In genomic region chr9:71766663-71767062, GRCh38 we compare ENCODE assay signal across 9 cellular contexts. TPM values are rescaled to one million over a fixed set of nuclear protein-coding genes. Genes with fewer than 3 reads are reported as not detected.
A peak's percentile ranks its signal among the peaks of the same experiment; 100 is the strongest.
DNase-seq lines count a peak whose midpoint lies in the region; ATAC-seq and TF ChIP-seq lines count a peak whose summit lies in the region.
"Had no signal": no experiment of that assay in that cellular context is flagged by ENCODE, and none has a peak within 500 bp of the region (broad histone marks: within the 10 kb centered on the region; RNA-seq: fewer than 3 reads in every experiment).

No MANE protein-coding gene starts in this region.

- DNase-seq in Calu3 (no peak), cardiac fibroblast (ENCODE audit: low read depth in 2 of 2) (no peak), NCI-H82 treated with DMSO at 0.1 percent for 48 hours (lab: John Stamatoyannopoulos, UW; ENCODE audit: unreplicated experiment) (no peak), sciatic nerve (ENCODE audit: low spot score) (no peak)

- no peaks in the 10 kb centered on the region for H3K36me3 ChIP-seq in mucosa of stomach (ENCODE audit: control insufficient read depth, insufficient read depth, low read length)

- H3K4me1 ChIP-seq in mucosa of stomach (ENCODE audit: control insufficient read depth, insufficient read depth, low read length) = peaks cover 34% of the 10 kb centered on the region

- TF ChIP-seq CTCF in Calu3 (IDR thresholded peaks at IDR 0.05; ENCODE audit: unreplicated experiment) (no peak), cardiac fibroblast (IDR thresholded peaks at IDR 0.05; ENCODE audit: low read depth, low read length) (no peak)

- intact Hi-C loops in Calu3 (cut with micrococcal nuclease; ENCODE audit: unreplicated experiment) (loop anchor here (5.0 to 10.0 kb wide), 2 partner anchors 164 to 482 kb away; no protein-coding TSS in a partner anchor), sciatic nerve (cut with DNase I) (no loop called here)

- H3K36me3 Mint-ChIP-seq in Calu3 (ENCODE audit: insufficient read depth, unreplicated experiment) = peaks cover 65% of the 10 kb centered on the region

- H3K4me3 ChIP-seq in cardiac fibroblast (replicated peaks in 1 of 2; ENCODE audit: low read depth in 2 of 2, low read length in 2 of 2) (peak overlapping the region; percentile 89 to 91), mucosa of stomach (ENCODE audit: low read length) (peak overlapping the region; percentile 73)

- H3K9me3 Mint-ChIP-seq in Calu3 (ENCODE audit: low read depth, unreplicated experiment) = no peaks in the 10 kb centered on the region

- no peaks in the 10 kb centered on the region for H3K9me3 ChIP-seq in mucosa of stomach (ENCODE audit: control insufficient read depth, low read length)

- peak overlapping the region; percentile 89 for H3K9ac ChIP-seq in mucosa of stomach (ENCODE audit: low read length)
- H3K9ac ChIP-seq: KMS-11 had no signal

- no peaks in the 10 kb centered on the region for H3K27me3 ChIP-seq in mucosa of stomach (ENCODE audit: control insufficient read depth, insufficient read depth, low read length)

- CTCF ChIA-PET in Calu3 (lab: Charles Lee) = interaction anchor here (0.8 kb wide), 1 partner anchor 14 kb away, joined by 3 read pairs; no protein-coding TSS in a partner anchor

- no TSS peak for BruUV-seq in Calu3 (replicated peaks; lab: Mats Ljungman, UMichigan)

- no peaks in the 10 kb centered on the region for H3K27me3 Mint-ChIP-seq in Calu3 (ENCODE audit: unreplicated experiment)

- H3K4me3 Mint-ChIP-seq in Calu3 (ENCODE audit: low read depth, unreplicated experiment) = peak overlapping the region; percentile 97

- H3K27ac Mint-ChIP-seq in Calu3 (ENCODE audit: unreplicated experiment) = peak overlapping the region; percentile 94

- peak; percentile 16 for ATAC-seq in HG03064 (IDR thresholded peaks at IDR 0.05; ENCODE audit: low read depth, unreplicated experiment)
- ATAC-seq in GM19455 (IDR thresholded peaks at IDR 0.05; ENCODE audit: unreplicated experiment) = no peak
- ATAC-seq in sciatic nerve = no peak
- no peak for ATAC-seq in HG03135 (IDR thresholded peaks at IDR 0.05; ENCODE audit: unreplicated experiment)

- peaks cover 27% of the 10 kb centered on the region for H3K4me1 Mint-ChIP-seq in Calu3 (ENCODE audit: low read depth, unreplicated experiment)

RNA-seq across cellular contexts. Expression of gene CEMIP2, which starts 1.6 kb away (rescaled TPM):
- 89.0 and 122 TPM in 2 replicates for total RNA-seq in Calu3 (2022)
- 111 TPM for total RNA-seq in sciatic nerve
